In the genomic region with DNA sequence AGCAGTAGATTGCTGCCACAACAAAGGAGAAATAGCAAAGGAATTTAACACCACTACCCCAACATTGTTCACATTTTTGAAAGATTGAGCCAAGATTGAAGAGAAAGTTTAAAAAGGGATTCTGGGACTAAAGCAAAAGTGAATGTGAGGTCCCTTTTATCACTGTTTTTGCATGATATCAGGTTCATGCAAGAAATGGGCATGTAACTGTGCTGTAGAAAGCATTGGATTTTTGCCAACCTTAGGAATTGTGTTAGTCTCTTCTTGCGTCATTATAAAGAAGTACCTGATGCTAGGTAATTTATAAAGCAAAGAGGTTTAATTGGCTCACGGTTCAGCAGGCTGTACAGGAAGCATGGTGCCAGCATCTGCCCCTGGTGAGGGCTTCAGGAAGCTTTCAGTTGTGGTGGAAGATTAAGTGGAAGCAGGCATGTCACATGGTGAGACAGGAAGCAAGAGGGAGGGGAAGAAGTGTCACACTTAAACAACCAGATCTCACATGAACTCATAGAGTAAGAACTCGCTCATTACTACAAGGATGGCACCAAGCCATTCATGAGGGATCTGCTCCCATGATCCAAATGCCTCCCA, we compare ENCODE assay signal across 10 cellular contexts. TPM values are rescaled to one million over a fixed set of nuclear protein-coding genes. Genes with fewer than 3 reads are reported as not detected.
A peak's percentile ranks its signal among the peaks of the same experiment; 100 is the strongest.
DNase-seq lines count a peak whose midpoint lies in the region; ATAC-seq and TF ChIP-seq lines count a peak whose summit lies in the region.
"Had no signal": no experiment of that assay in that cellular context is flagged by ENCODE, and none has a peak within 500 bp of the region (broad histone marks: within the 10 kb centered on the region; RNA-seq: fewer than 3 reads in every experiment).

No MANE protein-coding gene starts in this region.

- TF ChIP-seq CTCF in choroid plexus epithelial cell (conservative IDR thresholded peaks at IDR 0.05; ENCODE audit: low read depth, low read length): no peak
- no peak for TF ChIP-seq CTCF in lower lobe of right lung (IDR thresholded peaks at IDR 0.05)

- peaks cover 7% of the 10 kb centered on the region for H3K4me1 ChIP-seq in lower lobe of right lung

- H3K9me3 ChIP-seq in lower lobe of right lung: no peaks in the 10 kb centered on the region

- no peaks in the 10 kb centered on the region for H3K36me3 ChIP-seq in lower lobe of right lung

- peak; percentile 38 for DNase-seq in activated naive CD4-positive, alpha-beta T cell treated with anti-CD3 and anti-CD28 coated beads, Interleukin-2, amount 10 ng/mL, durations not matched to agents 7 days and 5 days
- no peak for DNase-seq in activated naive CD4-positive, alpha-beta T cell (lab: John Stamatoyannopoulos, UW)
- peak; percentile 36 for DNase-seq in NCI-H2029 treated with DMSO at 0.1 percent for 48 hours (lab: John Stamatoyannopoulos, UW)
- DNase-seq in choroid plexus epithelial cell (ENCODE audit: low read depth): peak; percentile 46
- DNase-seq in natural killer cell treated with Interleukin-12 subunit alpha and Interleukin-12 subunit beta and Interleukin-15 and Interleukin-18, amount 100 ng/mL, for 72 hours (ENCODE audit: low spot score): no peak
- no peak for DNase-seq in lower lobe of right lung
- no peak for DNase-seq in GM19240 (ENCODE audit: insufficient read length, low spot score)
- no peak for DNase-seq in GF-D8 (lab: John Stamatoyannopoulos, UW)
- DNase-seq: activated effector memory CD4-positive, alpha-beta T cell treated with anti-CD3 and anti-CD28 coated beads, Interleukin-2, amount 50 U/mL, for 16 hours had no signal

- no peak overlapping the region for H3K4me3 Mint-ChIP-seq in activated naive CD4-positive, alpha-beta T cell treated with anti-CD3 and anti-CD28 coated beads, Interleukin-2, amount 10 ng/mL, durations not matched to agents 7 days and 5 days
- H3K4me3 Mint-ChIP-seq in natural killer cell treated with Interleukin-12 subunit alpha and Interleukin-12 subunit beta and Interleukin-15 and Interleukin-18, amount 100 ng/mL, for 72 hours: peak overlapping the region; percentile 11

- peaks cover 21% of the 10 kb centered on the region for H3K4me1 Mint-ChIP-seq in activated naive CD4-positive, alpha-beta T cell treated with anti-CD3 and anti-CD28 coated beads, Interleukin-2, amount 10 ng/mL, durations not matched to agents 7 days and 5 days
- H3K4me1 Mint-ChIP-seq in natural killer cell treated with Interleukin-12 subunit alpha and Interleukin-12 subunit beta and Interleukin-15 and Interleukin-18, amount 100 ng/mL, for 72 hours (ENCODE audit: low read depth in 2 of 2): peaks cover 10 to 16% of the 10 kb centered on the region in 2 donors

- H3K4me3 ChIP-seq in choroid plexus epithelial cell (ENCODE audit: low read depth, low read length) (no peak overlapping the region), lower lobe of right lung (no peak overlapping the region)

- H3K27me3 ChIP-seq in lower lobe of right lung (ENCODE audit: low read depth): no peaks in the 10 kb centered on the region

- peaks cover 18% of the 10 kb centered on the region for H3K36me3 Mint-ChIP-seq in activated naive CD4-positive, alpha-beta T cell treated with anti-CD3 and anti-CD28 coated beads, Interleukin-2, amount 10 ng/mL, durations not matched to agents 7 days and 5 days
- H3K36me3 Mint-ChIP-seq in natural killer cell treated with Interleukin-12 subunit alpha and Interleukin-12 subunit beta and Interleukin-15 and Interleukin-18, amount 100 ng/mL, for 72 hours: peaks cover 6% of the 10 kb centered on the region

- CTCF ChIA-PET in activated naive CD4-positive, alpha-beta T cell treated with anti-CD3 and anti-CD28 coated beads, Interleukin-2, amount 10 ng/mL, durations not matched to agents 7 days and 5 days (lab: Charles Lee): no interaction called here

- no peak for ATAC-seq in natural killer cell treated with Interleukin-12 subunit alpha and Interleukin-12 subunit beta and Interleukin-15 and Interleukin-18, amount 100 ng/mL, for 72 hours
- no peak for ATAC-seq in lower lobe of right lung

- H3K9me3 Mint-ChIP-seq in activated naive CD4-positive, alpha-beta T cell treated with anti-CD3 and anti-CD28 coated beads, Interleukin-2, amount 10 ng/mL, durations not matched to agents 7 days and 5 days: peaks cover 11% of the 10 kb centered on the region
- H3K9me3 Mint-ChIP-seq in natural killer cell treated with Interleukin-12 subunit alpha and Interleukin-12 subunit beta and Interleukin-15 and Interleukin-18, amount 100 ng/mL, for 72 hours: no peaks in the 10 kb centered on the region

- no peak overlapping the region for H3K27ac ChIP-seq in lower lobe of right lung

- intact Hi-C loops in lower lobe of right lung (cut with DNase I): no loop called here

- H3K27me3 Mint-ChIP-seq in activated naive CD4-positive, alpha-beta T cell treated with anti-CD3 and anti-CD28 coated beads, Interleukin-2, amount 10 ng/mL, durations not matched to agents 7 days and 5 days: no peaks in the 10 kb centered on the region
- H3K27me3 Mint-ChIP-seq in natural killer cell treated with Interleukin-12 subunit alpha and Interleukin-12 subunit beta and Interleukin-15 and Interleukin-18, amount 100 ng/mL, for 72 hours: no peaks in the 10 kb centered on the region

- peak overlapping the region; percentile 69 for H3K27ac Mint-ChIP-seq in activated naive CD4-positive, alpha-beta T cell treated with anti-CD3 and anti-CD28 coated beads, Interleukin-2, amount 10 ng/mL, durations not matched to agents 7 days and 5 days
- peak overlapping the region; percentile 35 to 40 for H3K27ac Mint-ChIP-seq in natural killer cell treated with Interleukin-12 subunit alpha and Interleukin-12 subunit beta and Interleukin-15 and Interleukin-18, amount 100 ng/mL, for 72 hours

RNA-seq across cellular contexts. Expression of a gene that starts 4.6 kb away (rescaled TPM):
- not detected for total RNA-seq in natural killer cell treated with Interleukin-12 subunit alpha and Interleukin-12 subunit beta and Interleukin-15 and Interleukin-18, amount 100 ng/mL, for 72 hours
- 0.44 TPM for total RNA-seq in lower lobe of right lung
- total RNA-seq: posterior vena cava had no signal

RNA-seq across cellular contexts. Expression of a gene that starts 10.9 kb away (rescaled TPM):
- 1 to 10 TPM; 3.4 to 4.2 TPM for total RNA-seq in natural killer cell treated with Interleukin-12 subunit alpha and Interleukin-12 subunit beta and Interleukin-15 and Interleukin-18, amount 100 ng/mL, for 72 hours
- total RNA-seq in lower lobe of right lung: 4.2 TPM

RNA-seq across cellular contexts. Expression of a gene that starts 11.3 kb away (rescaled TPM):
- 1 to 10 TPM; 7.4 to 9.1 TPM for total RNA-seq in natural killer cell treated with Interleukin-12 subunit alpha and Interleukin-12 subunit beta and Interleukin-15 and Interleukin-18, amount 100 ng/mL, for 72 hours
- total RNA-seq in lower lobe of right lung: 11.1 TPM

Comparison
In these comparisons a context has a peak if more than half of its experiments do, and no peak if none do; other contexts are left out.
1. DNase-seq: peak in activated naive CD4-positive, alpha-beta T cell treated with anti-CD3 and anti-CD28 coated beads, Interleukin-2, amount 10 ng/mL, durations not matched to agents 7 days and 5 days (single experiment), NCI-H2029 treated with DMSO at 0.1 percent for 48 hours (single experiment) and choroid plexus epithelial cell (single experiment); none in activated naive CD4-positive, alpha-beta T cell (0 of 4), natural killer cell treated with Interleukin-12 subunit alpha and Interleukin-12 subunit beta and Interleukin-15 and Interleukin-18, amount 100 ng/mL, for 72 hours (single experiment), lower lobe of right lung (single experiment), GM19240 (single experiment) and GF-D8 (single experiment).